In genomic region chr11:120244476-120244875, GRCh38 we compare ENCODE assay signal across 23 cellular contexts. TPM values are rescaled to one million over a fixed set of nuclear protein-coding genes. Genes with fewer than 3 reads are reported as not detected.
A peak's percentile ranks its signal among the peaks of the same experiment; 100 is the strongest.
DNase-seq lines count a peak whose midpoint lies in the region; ATAC-seq and TF ChIP-seq lines count a peak whose summit lies in the region.
"Had no signal": no experiment of that assay in that cellular context is flagged by ENCODE, and none has a peak within 500 bp of the region (broad histone marks: within the 10 kb centered on the region; RNA-seq: fewer than 3 reads in every experiment).

No MANE protein-coding gene starts in this region.

- peaks cover 38% of the 10 kb centered on the region for H3K4me1 Mint-ChIP-seq in activated CD8-positive, alpha-beta T cell treated with anti-CD3 and anti-CD28 coated beads for 36 hours (ENCODE audit: low read depth)

- peaks cover 13% of the 10 kb centered on the region for H3K4me1 ChIP-seq in foreskin keratinocyte
- H3K4me1 ChIP-seq: HAP-1, upper lobe of right lung had no signal

- peak; percentile 54 for ATAC-seq in activated CD8-positive, alpha-beta T cell treated with anti-CD3 and anti-CD28 coated beads for 36 hours
- peak; percentile 36 for ATAC-seq in foreskin keratinocyte
- no peak for ATAC-seq in GM21737 (IDR thresholded peaks at IDR 0.05; ENCODE audit: unreplicated experiment)
- ATAC-seq: heart left ventricle; stimulated activated naive CD8-positive, alpha-beta T cell treated with anti-CD3 and anti-CD28 coated beads, Interleukin-15, amount 100 ng/mL, for 72 hours; upper lobe of right lung had no signal

- peak; percentile 28 for DNase-seq in A172 (ENCODE audit: low spot score)
- peak; percentile 6 for DNase-seq in GM04504 (ENCODE audit: low read depth)
- DNase-seq in activated CD8-positive, alpha-beta T cell treated with anti-CD3 and anti-CD28 coated beads for 36 hours, result peak; percentile 30
- DNase-seq in foreskin keratinocyte, result peak in 1 of 2 donors; percentile 38
- no peak for DNase-seq in cortex of kidney (lab: John Stamatoyannopoulos, UW)
- no peak for DNase-seq in RPMI8226
- DNase-seq: activated CD4-positive, alpha-beta T cell treated with anti-CD3 and anti-CD28 coated beads, Interleukin-2, amount 50 U/mL, for 1 hour; activated naive CD8-positive, alpha-beta T cell treated with anti-CD3 and anti-CD28 coated beads, Interleukin-2, amount 10 ng/mL, durations not matched to agents 7 days and 5 days; activated T-cell treated with anti-CD3 and anti-CD28 coated beads, Interleukin-2, amount 50 U/mL, for 24 hours; AML-193; caudate nucleus; effector CD8-positive, alpha-beta T cell; EL; heart left ventricle; KG1; NCI-H1417; ovary; sigmoid colon; stimulated activated CD4-positive, alpha-beta T cell treated with anti-CD3 and anti-CD28 coated beads, Interleukin-1b, Interleukin-23, amount 100 ng/mL, for 48 hours; stimulated activated naive CD8-positive, alpha-beta T cell treated with anti-CD3 and anti-CD28 coated beads, Interleukin-15, amount 100 ng/mL, for 72 hours; upper lobe of right lung had no signal

- H3K27me3 ChIP-seq in foreskin keratinocyte, result peaks cover 48% of the 10 kb centered on the region
- H3K27me3 ChIP-seq: ovary had no signal

- CTCF ChIA-PET in activated CD8-positive, alpha-beta T cell treated with anti-CD3 and anti-CD28 coated beads for 36 hours (lab: Charles Lee), result interaction anchor here (8.8 to 10.0 kb wide), 2 partner anchors 11 to 57 kb away, joined by 112 to 147 read pairs; no protein-coding TSS in a partner anchor

- POLR2A ChIA-PET in activated CD8-positive, alpha-beta T cell treated with anti-CD3 and anti-CD28 coated beads for 36 hours (lab: Charles Lee), result no interaction called here

- no peak overlapping the region for H3K27ac ChIP-seq in foreskin keratinocyte
- H3K27ac ChIP-seq: heart left ventricle, ovary, sigmoid colon, upper lobe of right lung had no signal

- TF ChIP-seq CTCF in activated CD8-positive, alpha-beta T cell treated with anti-CD3 and anti-CD28 coated beads for 36 hours (IDR thresholded peaks at IDR 0.05), result no peak
- TF ChIP-seq CTCF in foreskin keratinocyte (conservative IDR thresholded peaks at IDR 0.05), result no peak

- no peaks in the 10 kb centered on the region for H3K36me3 Mint-ChIP-seq in activated CD8-positive, alpha-beta T cell treated with anti-CD3 and anti-CD28 coated beads for 36 hours (ENCODE audit: low read depth)

- no peak overlapping the region for H3K27ac Mint-ChIP-seq in activated CD8-positive, alpha-beta T cell treated with anti-CD3 and anti-CD28 coated beads for 36 hours
- H3K27ac Mint-ChIP-seq: activated naive CD8-positive, alpha-beta T cell treated with anti-CD3 and anti-CD28 coated beads, Interleukin-2, amount 10 ng/mL, durations not matched to agents 7 days and 5 days; activated T-cell treated with anti-CD3 and anti-CD28 coated beads, Interleukin-2, amount 50 U/mL, for 24 hours; stimulated activated naive CD8-positive, alpha-beta T cell treated with anti-CD3 and anti-CD28 coated beads, Interleukin-15, amount 100 ng/mL, for 72 hours had no signal

- peaks cover 57% of the 10 kb centered on the region for H3K27me3 Mint-ChIP-seq in activated CD8-positive, alpha-beta T cell treated with anti-CD3 and anti-CD28 coated beads for 36 hours

- H3K9me3 Mint-ChIP-seq in activated CD8-positive, alpha-beta T cell treated with anti-CD3 and anti-CD28 coated beads for 36 hours, result no peaks in the 10 kb centered on the region
- H3K9me3 Mint-ChIP-seq: activated naive CD8-positive, alpha-beta T cell treated with anti-CD3 and anti-CD28 coated beads, Interleukin-2, amount 10 ng/mL, durations not matched to agents 7 days and 5 days; activated T-cell treated with anti-CD3 and anti-CD28 coated beads, Interleukin-2, amount 50 U/mL, for 24 hours had no signal

- H3K4me3 Mint-ChIP-seq in activated CD8-positive, alpha-beta T cell treated with anti-CD3 and anti-CD28 coated beads for 36 hours, result no peak overlapping the region
- H3K4me3 Mint-ChIP-seq: activated naive CD8-positive, alpha-beta T cell treated with anti-CD3 and anti-CD28 coated beads, Interleukin-2, amount 10 ng/mL, durations not matched to agents 7 days and 5 days; activated T-cell treated with anti-CD3 and anti-CD28 coated beads, Interleukin-2, amount 50 U/mL, for 24 hours had no signal

- intact Hi-C loops in activated CD8-positive, alpha-beta T cell treated with anti-CD3 and anti-CD28 coated beads for 36 hours (cut with micrococcal nuclease), result no loop called here

RNA-seq across cellular contexts. Expression of gene POU2F3, which starts 4.5 kb away (rescaled TPM):
- 0.07 and 0.48 TPM in 2 replicates for total RNA-seq in A172 (2014; rRNA removed; shearing (Covaris generic))
- not detected for total RNA-seq in activated CD8-positive, alpha-beta T cell treated with anti-CD3 and anti-CD28 coated beads for 36 hours
- 0.21 and 0.58 TPM in 2 replicates for total RNA-seq in foreskin keratinocyte
- polyA plus RNA-seq in foreskin keratinocyte, result 0.17 and 0.27 TPM in 2 replicates
- total RNA-seq: activated naive CD8-positive, alpha-beta T cell treated with anti-CD3 and anti-CD28 coated beads, Interleukin-2, amount 10 ng/mL, durations not matched to agents 7 days and 5 days; sigmoid colon had no signal
- polyA plus RNA-seq: heart left ventricle had no signal

RNA-seq across cellular contexts. Expression of gene OAF, which starts 33.6 kb away (rescaled TPM):
- 45.9 and 57.6 TPM in 2 replicates for total RNA-seq in A172 (2014; rRNA removed; shearing (Covaris generic))
- 1 to 10 TPM; 3.7 to 4.6 TPM for total RNA-seq in activated CD8-positive, alpha-beta T cell treated with anti-CD3 and anti-CD28 coated beads for 36 hours
- total RNA-seq in foreskin keratinocyte, result 17.3 and 20.0 TPM in 2 replicates
- polyA plus RNA-seq in foreskin keratinocyte, result 23.0 and 24.2 TPM in 2 replicates

Comparison
In these comparisons a context has a peak if more than half of its experiments do, and no peak if none do; other contexts are left out.
1. DNase-seq: peak in A172 (single experiment), GM04504 (single experiment) and activated CD8-positive, alpha-beta T cell treated with anti-CD3 and anti-CD28 coated beads for 36 hours (single experiment); none in cortex of kidney (single experiment) and RPMI8226 (single experiment).